Comparison of ENCODE assay signal across 8 cellular contexts in the genomic region with DNA sequence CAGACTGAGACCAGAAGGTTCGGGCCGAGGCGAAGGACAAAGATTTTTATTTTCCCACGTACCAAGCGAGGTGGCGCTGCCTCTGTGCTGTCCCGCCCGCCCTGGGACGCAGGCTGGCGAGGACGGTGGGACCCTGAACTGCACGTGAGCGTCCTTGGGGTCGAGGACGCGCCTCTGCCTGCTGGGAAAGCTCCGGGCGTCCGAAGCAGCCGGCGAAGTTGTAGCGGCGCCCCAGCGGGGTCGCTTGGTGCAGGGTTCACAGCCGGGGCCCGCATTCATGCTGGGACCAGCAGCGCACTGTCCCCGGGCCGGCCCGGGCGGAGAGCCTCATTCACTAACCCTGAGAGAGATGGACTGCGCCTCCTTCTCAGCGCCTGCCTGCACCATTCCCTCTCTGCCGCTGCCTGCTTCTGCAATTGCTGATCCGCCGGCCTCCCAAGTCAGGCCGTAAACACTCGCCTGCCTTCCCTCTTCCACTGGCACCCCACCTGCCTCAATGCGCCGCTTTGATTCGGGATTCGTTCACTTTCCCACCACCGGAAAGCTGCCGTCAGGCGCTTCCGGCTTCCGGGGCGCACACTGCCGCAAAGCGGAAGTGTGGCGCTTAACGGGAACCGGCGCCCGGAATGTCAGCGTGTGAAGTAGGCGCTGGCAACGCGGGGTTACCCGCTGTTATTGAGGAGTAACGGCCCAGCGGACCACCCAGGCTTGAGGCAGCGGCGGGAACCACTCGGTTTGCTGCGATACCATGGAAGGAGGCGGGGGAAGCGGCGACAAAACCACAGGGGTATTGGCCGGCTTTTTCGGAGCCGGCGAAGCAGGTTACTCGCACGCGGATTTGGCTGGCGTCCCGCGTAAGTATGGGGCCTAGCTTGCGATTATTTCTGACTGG. TPM values are rescaled to one million over a fixed set of nuclear protein-coding genes. Genes with fewer than 3 reads are reported as not detected.
DNase-seq lines count a peak whose midpoint lies in the region; ATAC-seq and TF ChIP-seq lines count a peak whose summit lies in the region.
"Not testable (repeated sequence)": the region's sequence is repeated elsewhere in the genome, so short reads cannot be mapped to it uniquely, and the experiment has no call there.

TSS of gene PARG (minus strand) at position 581 of the 892 bp plus-strand sequence. CDS start at position 279, 302 bp downstream.
A gene with protein sequence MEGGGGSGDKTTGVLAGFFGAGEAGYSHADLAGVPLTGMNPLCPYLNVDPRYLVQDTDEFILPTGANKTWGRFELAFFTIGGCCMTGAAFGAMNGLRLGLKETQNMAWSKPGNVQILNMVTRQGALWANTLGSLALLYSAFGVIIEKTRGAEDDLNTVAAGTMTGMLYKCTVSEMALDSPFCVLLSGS (plus strand): TSS at position 607 of the 892 bp plus-strand sequence. CDS start 142 bp downstream, at position 749.

- peaks cover 40 to 43% of the 10 kb centered on the region in 2 donors for H3K4me1 Mint-ChIP-seq in natural killer cell
- H3K4me1 Mint-ChIP-seq in stimulated activated memory B cell treated with anti-CD40 and anti-IgM and Interleukin-4, amounts not matched to agents 10 μg/mL and 1 μg/mL and 100 μg/mL, for 72 hours, result peaks cover 35% of the 10 kb centered on the region

- intact Hi-C loops in natural killer cell (cut with micrococcal nuclease), result not testable (repeated sequence)

- not testable (repeated sequence) for H3K27me3 Mint-ChIP-seq in natural killer cell (ENCODE audit: low read depth in 2 of 2); stimulated activated memory B cell treated with anti-CD40 and anti-IgM and Interleukin-4, amounts not matched to agents 10 μg/mL and 1 μg/mL and 100 μg/mL, for 72 hours

- peak within 1 kb of the TSS; percentile 92 to 97 for H3K27ac Mint-ChIP-seq in natural killer cell
- peak within 1 kb of the TSS; percentile 95 for H3K27ac Mint-ChIP-seq in stimulated activated memory B cell treated with anti-CD40 and anti-IgM and Interleukin-4, amounts not matched to agents 10 μg/mL and 1 μg/mL and 100 μg/mL, for 72 hours

- TF ChIP-seq CTCF in LNCaP clone FGC (IDR thresholded peaks at IDR 0.05; ENCODE audit: control insufficient read depth, extremely low read depth, insufficient read depth), result 0 out of 2 replicates have a peak, but pooled peaks have one; percentile 5
- not testable (repeated sequence) for TF ChIP-seq CTCF in natural killer cell (IDR thresholded peaks at IDR 0.05)

- H3K9me3 Mint-ChIP-seq in natural killer cell; stimulated activated memory B cell treated with anti-CD40 and anti-IgM and Interleukin-4, amounts not matched to agents 10 μg/mL and 1 μg/mL and 100 μg/mL, for 72 hours: not testable (repeated sequence)

- peak; percentile 88 to 93 (median 91) for ATAC-seq in natural killer cell
- ATAC-seq in stimulated activated memory B cell treated with anti-CD40 and anti-IgM and Interleukin-4, amounts not matched to agents 10 μg/mL and 1 μg/mL and 100 μg/mL, for 72 hours, result peak; percentile 94

- H3K36me3 Mint-ChIP-seq in natural killer cell; stimulated activated memory B cell treated with anti-CD40 and anti-IgM and Interleukin-4, amounts not matched to agents 10 μg/mL and 1 μg/mL and 100 μg/mL, for 72 hours: not testable (repeated sequence)

- DNase-seq in ELF-1 (ENCODE audit: low read depth, low spot score) (peak; percentile 89), H4 (ENCODE audit: low spot score) (peak; percentile 62), LNCaP clone FGC (ENCODE audit: low read depth) (peak; percentile 53), SHP77 (lab: John Stamatoyannopoulos, UW) (peak; percentile 15 to 37), fibroblast of peridontal ligament (ENCODE audit: extremely low read depth) (peak; percentile 71), natural killer cell (peak; percentile 77)
- DNase-seq in activated T-helper 9 cell treated with anti-CD3 and anti-CD28 coated beads, Interleukin-2, amount 50 U/mL, for 16 hours (ENCODE audit: low read depth), result peak; percentile 72

- peak within 1 kb of the TSS; percentile 90 for H3K4me3 ChIP-seq in LNCaP clone FGC (ENCODE audit: low read depth, low read length)

- peak within 1 kb of the TSS; percentile 100 for H3K4me3 Mint-ChIP-seq in natural killer cell
- H3K4me3 Mint-ChIP-seq in stimulated activated memory B cell treated with anti-CD40 and anti-IgM and Interleukin-4, amounts not matched to agents 10 μg/mL and 1 μg/mL and 100 μg/mL, for 72 hours, result peak within 1 kb of the TSS; percentile 99

RNA-seq across cellular contexts. Expression of gene PARG, which starts in this region (rescaled TPM):
- total RNA-seq in H4 (2014; rRNA removed; shearing (Covaris generic)), result 22.2 and 24.1 TPM in 2 replicates
- total RNA-seq in natural killer cell, result 10 to 100 TPM; 26.2 to 35.2 (median 34.9) TPM

RNA-seq across cellular contexts. Expression of the second gene that starts in this region (rescaled TPM):
- total RNA-seq in H4 (2014; rRNA removed; shearing (Covaris generic)), result 8.1 and 9.8 TPM in 2 replicates
- 10 to 100 TPM; 24.9 to 37.5 (median 27.9) TPM for total RNA-seq in natural killer cell

Comparison
In these comparisons a context has a peak if more than half of its experiments do, and no peak if none do; other contexts are left out.
1. Peak in every context shown above with its lines: DNase-seq, ATAC-seq and H3K4me3 ChIP-seq.
2. DNase-seq: peak in every context shown above with its lines; median percentile 89 in ELF-1; 77 in natural killer cell; 72 in activated T-helper 9 cell treated with anti-CD3 and anti-CD28 coated beads, Interleukin-2, amount 50 U/mL, for 16 hours; 71 in fibroblast of peridontal ligament; 62 in H4; 53 in LNCaP clone FGC; 26 in SHP77.